ENCODE assay signal across 24 cellular contexts in the genomic region with DNA sequence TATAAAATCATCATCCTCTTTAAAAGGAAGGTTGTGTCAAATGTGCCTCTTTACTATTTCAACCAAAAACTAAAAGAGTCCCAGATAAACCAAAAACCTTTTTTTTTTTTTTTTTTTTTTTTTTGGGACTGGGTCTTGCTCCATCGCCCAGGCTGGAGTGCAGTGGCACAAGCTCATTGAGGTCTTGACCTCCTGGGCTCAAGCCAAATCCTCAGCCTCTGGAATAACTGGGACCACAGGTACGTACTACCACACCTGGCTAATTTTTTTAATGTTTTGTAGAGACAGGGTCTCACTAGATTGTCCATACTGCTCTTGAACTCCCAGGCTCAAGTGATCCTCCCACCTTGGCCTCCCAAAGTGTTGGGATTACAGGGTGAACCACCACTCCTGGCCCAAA. TPM values are rescaled to one million over a fixed set of nuclear protein-coding genes. Genes with fewer than 3 reads are reported as not detected.
DNase-seq lines count a peak whose midpoint lies in the region; ATAC-seq, FAIRE-seq and TF ChIP-seq lines count a peak whose summit lies in the region.
"Had no signal": no experiment of that assay in that cellular context is flagged by ENCODE, and none has a peak within 500 bp of the region (broad histone marks: within the 10 kb centered on the region; RNA-seq: fewer than 3 reads in every experiment).

No MANE protein-coding gene starts in this region.

- H3K79me2 ChIP-seq in HCT116 (ENCODE audit: insufficient read depth, low read length) (no peaks in the 10 kb centered on the region), astrocyte (ENCODE audit: insufficient read depth, low read length) (peaks cover 56% of the 10 kb centered on the region)

- no peaks in the 10 kb centered on the region for H3K9me3 ChIP-seq in HCT116 (ENCODE audit: control insufficient read depth in 1 of 2, insufficient read depth in 1 of 2, low read depth in 1 of 2, low read length in 2 of 2)
- H3K9me3 ChIP-seq in astrocyte (ENCODE audit: insufficient read depth, low read depth, low read length), result no peaks in the 10 kb centered on the region
- no peaks in the 10 kb centered on the region for H3K9me3 ChIP-seq in skeletal muscle satellite cell (replicated peaks; ENCODE audit: low read length)
- H3K9me3 ChIP-seq: left lung, suprapubic skin had no signal

- BruUV-seq in HCT116 (replicated peaks; lab: Mats Ljungman, UMichigan), result no TSS peak

- no peak for FAIRE-seq in astrocyte (lab: Jason Lieb, UNC)

- ATAC-seq in HCT116, result peak; percentile 67
- ATAC-seq: left lung had no signal

- POLR2A ChIA-PET in HCT116 (lab: Charles Lee), result interaction anchor here (0.6 to 1.0 kb wide), 3 partner anchors 10 to 153 kb away, joined by 3 to 4 read pairs (median 3); no protein-coding TSS in a partner anchor

- H3K4me1 Mint-ChIP-seq in astrocyte (ENCODE audit: low read depth, unreplicated experiment), result peaks cover 46% of the 10 kb centered on the region
- peaks cover 5% of the 10 kb centered on the region for H3K4me1 Mint-ChIP-seq in progenitor cell of endocrine pancreas (ENCODE audit: low read depth)
- H3K4me1 Mint-ChIP-seq: nephron progenitor cell had no signal

- no peaks in the 10 kb centered on the region for H3K9me2 ChIP-seq in HCT116 (ENCODE audit: insufficient read depth)

- peaks cover 0 to 15% of the 10 kb centered on the region in 2 experiments; a peak in 2 of 4 replicates for H3K36me3 ChIP-seq in HCT116 (ENCODE audit: control insufficient read depth in 1 of 2, insufficient read depth in 2 of 2, low read length in 2 of 2)
- H3K36me3 ChIP-seq in astrocyte (ENCODE audit: insufficient read depth, low read length), result peaks cover 79% of the 10 kb centered on the region
- H3K36me3 ChIP-seq in skeletal muscle satellite cell (ENCODE audit: insufficient read depth, low read length), result peaks cover 81% of the 10 kb centered on the region

- peak overlapping the region; percentile 12 for H3K27ac Mint-ChIP-seq in astrocyte (ENCODE audit: unreplicated experiment)
- H3K27ac Mint-ChIP-seq in progenitor cell of endocrine pancreas, result no peak overlapping the region
- H3K27ac Mint-ChIP-seq: activated CD4-positive, alpha-beta T cell treated with anti-CD3 and anti-CD28 coated beads, Interleukin-2, amount 10 ng/mL, durations not matched to agents 7 days and 5 days; CD4-positive, alpha-beta T cell; nephron progenitor cell; T-helper 2 cell treated with Interferon-gamma antibody and Interleukin-4, amounts not matched to agents 5 μg/mL and 100 μg/mL, for 36 hours had no signal

- H3K9ac ChIP-seq in HCT116 (ENCODE audit: low read length) (peak overlapping the region; percentile 39), astrocyte (ENCODE audit: low read length) (no peak overlapping the region), skeletal muscle satellite cell (ENCODE audit: low read depth, low read length) (peak overlapping the region; percentile 24)

- H3K4me3 ChIP-seq in HCT116 (replicated peaks in 1 of 2; ENCODE audit: low read depth in 1 of 2, low read length in 2 of 2) (peak overlapping the region in 1 of 2 experiments; percentile 19; a peak in 1 of 4 replicates), astrocyte (ENCODE audit: insufficient read depth, low read depth, low read length) (no peak overlapping the region), skeletal muscle satellite cell (ENCODE audit: low read length) (no peak overlapping the region)
- H3K4me3 ChIP-seq: left lung, SK-N-MC, suprapubic skin had no signal

- intact Hi-C loops in HCT116 (cut with micrococcal nuclease), result no loop called here

- H4K20me1 ChIP-seq in HCT116 (ENCODE audit: insufficient read depth) (no peaks in the 10 kb centered on the region), astrocyte (ENCODE audit: insufficient read depth, low read length) (peaks cover 30% of the 10 kb centered on the region)

- CTCF ChIA-PET in HCT116 (lab: Charles Lee), result interaction anchor here (0.9 to 1.3 kb wide), 3 partner anchors 15 to 301 kb away, joined by 3 to 4 read pairs (median 4); no protein-coding TSS in a partner anchor

- H3K27me3 ChIP-seq in HCT116 (ENCODE audit: insufficient read depth, low read length), result no peaks in the 10 kb centered on the region
- H3K27me3 ChIP-seq in astrocyte (ENCODE audit: insufficient read depth, low read length), result no peaks in the 10 kb centered on the region
- H3K27me3 ChIP-seq in skeletal muscle satellite cell (ENCODE audit: control insufficient read depth, insufficient read depth, low read length), result no peaks in the 10 kb centered on the region
- H3K27me3 ChIP-seq: left lung, suprapubic skin had no signal

- H3K36me3 Mint-ChIP-seq in astrocyte (ENCODE audit: low read depth, unreplicated experiment) (peaks cover 25% of the 10 kb centered on the region), progenitor cell of endocrine pancreas (ENCODE audit: insufficient read depth) (peaks cover 20% of the 10 kb centered on the region)

- no peak overlapping the region for H3K4me3 Mint-ChIP-seq in astrocyte (ENCODE audit: unreplicated experiment)
- no peak overlapping the region for H3K4me3 Mint-ChIP-seq in progenitor cell of endocrine pancreas (ENCODE audit: low read depth)
- H3K4me3 Mint-ChIP-seq: activated CD4-positive, alpha-beta T cell treated with anti-CD3 and anti-CD28 coated beads, Interleukin-2, amount 10 ng/mL, durations not matched to agents 7 days and 5 days; activated naive CD4-positive, alpha-beta T cell treated with anti-CD3 and anti-CD28 coated beads, Interleukin-2, amount 50 U/mL, for 24 hours; CD4-positive, alpha-beta T cell; nephron progenitor cell; T-helper 2 cell treated with Interferon-gamma antibody and Interleukin-4, amounts not matched to agents 5 μg/mL and 100 μg/mL, for 36 hours had no signal

- H3K27me3 Mint-ChIP-seq in astrocyte (ENCODE audit: low read depth, unreplicated experiment), result no peaks in the 10 kb centered on the region
- no peaks in the 10 kb centered on the region for H3K27me3 Mint-ChIP-seq in progenitor cell of endocrine pancreas
- H3K27me3 Mint-ChIP-seq: activated CD4-positive, alpha-beta T cell treated with anti-CD3 and anti-CD28 coated beads, Interleukin-2, amount 10 ng/mL, durations not matched to agents 7 days and 5 days; activated naive CD4-positive, alpha-beta T cell treated with anti-CD3 and anti-CD28 coated beads, Interleukin-2, amount 50 U/mL, for 24 hours; CD4-positive, alpha-beta T cell had no signal

- RAD21 ChIA-PET in HCT116 (lab: Charles Lee; ENCODE audit: low non-redundant PET in 1 of 2, low total read pairs in 2 of 2, uncharacterized antibody in 2 of 2, unreplicated experiment in 2 of 2), result interaction anchor here (0.5 to 0.8 kb wide), 3 partner anchors 32 to 721 kb away, joined by 3 to 4 read pairs (median 3); no protein-coding TSS in a partner anchor

- TF ChIP-seq CTCF in HCT116 (IDR thresholded peaks at IDR 0.05 in 2 of 3, conservative IDR thresholded peaks at IDR 0.05 in 1 of 3; ENCODE audit: borderline replicate concordance in 1 of 3, insufficient read depth in 1 of 3, low read depth in 2 of 3, low read length in 2 of 3) (no peak), astrocyte (IDR thresholded peaks at IDR 0.05; ENCODE audit: insufficient read depth, low read depth, low read length) (no peak), progenitor cell of endocrine pancreas (IDR thresholded peaks at IDR 0.05; ENCODE audit: unreplicated experiment) (no peak)

- H2AFZ ChIP-seq in HCT116 (ENCODE audit: low read depth, low read length, poor library complexity, severe bottlenecking) (no peak overlapping the region), astrocyte (ENCODE audit: low read depth, low read length) (no peak overlapping the region)

- TF ChIP-seq POLR2A in HCT116 (IDR thresholded peaks at IDR 0.05; ENCODE audit: borderline replicate concordance, extremely low read depth, insufficient read depth, insufficient read length), result no peak

- peak; percentile 57 for DNase-seq in HCT116 (ENCODE audit: low read depth, low spot score)
- DNase-seq in astrocyte (ENCODE audit: low read depth), result no peak
- DNase-seq in kidney tubule cell (ENCODE audit: low spot score), result peak; percentile 50
- DNase-seq in COLO829 (ENCODE audit: low spot score), result no peak
- no peak for DNase-seq in progenitor cell of endocrine pancreas (ENCODE audit: low spot score, unreplicated experiment)
- DNase-seq in middle frontal gyrus (ENCODE audit: extremely low spot score, low spot score), result no peak
- no peak for DNase-seq in hypothalamus (lab: John Stamatoyannopoulos, UW)
- DNase-seq: activated CD4-positive, alpha-beta T cell treated with anti-CD3 and anti-CD28 coated beads, Interleukin-2, amount 10 ng/mL, durations not matched to agents 7 days and 5 days; anterior cingulate cortex; CD4-positive, alpha-beta T cell; foreskin melanocyte; hippocampal formation; left lung; midbrain; NCI-H1105 treated with DMSO at 0.1 percent for 48 hours; NCI-H2029; NCI-H69; nephron progenitor cell; stimulated activated CD4-positive, alpha-beta T cell treated with anti-CD3 and anti-CD28 coated beads, Interleukin-1b, Interleukin-23, amount 100 ng/mL, for 48 hours had no signal

- peaks cover 82 to 86% of the 10 kb centered on the region in 2 experiments for H3K4me1 ChIP-seq in HCT116 (ENCODE audit: control insufficient read depth in 1 of 2, insufficient read depth in 2 of 2, low read length in 2 of 2)
- H3K4me1 ChIP-seq in astrocyte (ENCODE audit: insufficient read depth, low read length), result peaks cover 32% of the 10 kb centered on the region
- peaks cover 75% of the 10 kb centered on the region for H3K4me1 ChIP-seq in skeletal muscle satellite cell (ENCODE audit: control insufficient read depth, insufficient read depth, low read length)
- H3K4me1 ChIP-seq: suprapubic skin had no signal

- TF ChIP-seq RAD21 in HCT116 (IDR thresholded peaks at IDR 0.05; ENCODE audit: low read depth), result no peak

- H3K9me3 Mint-ChIP-seq in astrocyte (ENCODE audit: unreplicated experiment) (no peaks in the 10 kb centered on the region), progenitor cell of endocrine pancreas (ENCODE audit: low read depth) (no peaks in the 10 kb centered on the region)
- H3K9me3 Mint-ChIP-seq: activated CD4-positive, alpha-beta T cell treated with anti-CD3 and anti-CD28 coated beads, Interleukin-2, amount 10 ng/mL, durations not matched to agents 7 days and 5 days; activated naive CD4-positive, alpha-beta T cell treated with anti-CD3 and anti-CD28 coated beads, Interleukin-2, amount 50 U/mL, for 24 hours; CD4-positive, alpha-beta T cell; nephron progenitor cell; T-helper 2 cell treated with Interferon-gamma antibody and Interleukin-4, amounts not matched to agents 5 μg/mL and 100 μg/mL, for 36 hours had no signal

- H3K27ac ChIP-seq in HCT116 (ENCODE audit: low read depth, low read length) (peak overlapping the region; percentile 75), astrocyte (ENCODE audit: low read depth, low read length) (peak overlapping the region; percentile 89)
- H3K27ac ChIP-seq: SK-N-MC, suprapubic skin had no signal

- H3K4me2 ChIP-seq in HCT116 (ENCODE audit: low read length) (peak overlapping the region; percentile 66), astrocyte (ENCODE audit: low read length) (peak overlapping the region; percentile 65), skeletal muscle satellite cell (ENCODE audit: low read length) (peak overlapping the region; percentile 33)

RNA-seq across cellular contexts. Expression of a gene that starts 16.4 kb away (rescaled TPM):
- 1.2 TPM for total RNA-seq in HCT116 (2021; ENCODE audit: unreplicated experiment)
- 0.16 and 0.26 TPM in 2 replicates for polyA plus RNA-seq in HCT116 (2012)
- total RNA-seq in astrocyte, result 4.9 and 5.8 TPM in 2 replicates
- total RNA-seq in skeletal muscle satellite cell (2012; rRNA removed), result 0.76 and 0.87 TPM in 2 replicates
- total RNA-seq in progenitor cell of endocrine pancreas, result not detected in 2 replicates

RNA-seq across cellular contexts. Expression of a gene that starts 52.2 kb away (rescaled TPM):
- not detected for total RNA-seq in HCT116 (2021; ENCODE audit: unreplicated experiment)
- polyA plus RNA-seq in HCT116 (2012), result not detected in 2 replicates
- 0.91 and 1.8 TPM in 2 replicates for total RNA-seq in astrocyte
- 37.0 and 48.7 TPM in 2 replicates for total RNA-seq in skeletal muscle satellite cell (2012; rRNA removed)
- 0.24 TPM in 1 of 2 replicates, not detected in the other for total RNA-seq in progenitor cell of endocrine pancreas

Comparison
In these comparisons a context has a peak if more than half of its experiments do, and no peak if none do; other contexts are left out.
1. DNase-seq: peak in HCT116 (single experiment) and kidney tubule cell (single experiment); none in astrocyte (single experiment), COLO829 (single experiment), progenitor cell of endocrine pancreas (single experiment), middle frontal gyrus (single experiment) and hypothalamus (0 of 51).
2. Peak in every context shown above with its lines, with median percentiles within 50 percentile points of each other: H3K4me2 ChIP-seq.